In genomic region chr2:172131713-172132555, GRCh38 we compare ENCODE assay signal across 1 cellular context.
TF ChIP-seq lines count a peak whose summit lies in the region.

No MANE protein-coding gene starts in this region.

TF ChIP-seq in GM23338, 12 proteins besides CTCF, POLR2A, EP300 and RAD21 (continued from another document):
- peak; percentile 8 for TF ChIP-seq ZNF462 (CRISPR knock-in tag; IDR thresholded peaks at IDR 0.05)
- no peak for TF ChIP-seq ZNF331 (CRISPR knock-in tag; IDR thresholded peaks at IDR 0.05; ENCODE audit: low read depth)
- TF ChIP-seq EZH2 (IDR thresholded peaks at IDR 0.05; ENCODE audit: low read depth, unreplicated experiment): no peak
- TF ChIP-seq NANOG (IDR thresholded peaks at IDR 0.05; ENCODE audit: borderline replicate concordance): peak; percentile 78
- TF ChIP-seq CREB1 (CRISPR knock-in tag; IDR thresholded peaks at IDR 0.05; ENCODE audit: low read depth): 0 out of 2 replicates have a peak, but pooled peaks have one; percentile 12
- TF ChIP-seq EZH2phosphoT487 (IDR thresholded peaks at IDR 0.05; ENCODE audit: unreplicated experiment): no peak
- TF ChIP-seq ZNF114 (CRISPR knock-in tag; IDR thresholded peaks at IDR 0.05): no peak
- TF ChIP-seq JUNB (IDR thresholded peaks at IDR 0.05; ENCODE audit: unreplicated experiment): no peak
- 0 out of 2 replicates have a peak, but pooled peaks have one; percentile 21 for TF ChIP-seq POLR2AphosphoS5 (IDR thresholded peaks at IDR 0.05; ENCODE audit: low read depth)
TF ChIP-seq in GM23338: peak in this region for 4.
